8 cellular contexts compared by ENCODE assay signal in the genomic region with DNA sequence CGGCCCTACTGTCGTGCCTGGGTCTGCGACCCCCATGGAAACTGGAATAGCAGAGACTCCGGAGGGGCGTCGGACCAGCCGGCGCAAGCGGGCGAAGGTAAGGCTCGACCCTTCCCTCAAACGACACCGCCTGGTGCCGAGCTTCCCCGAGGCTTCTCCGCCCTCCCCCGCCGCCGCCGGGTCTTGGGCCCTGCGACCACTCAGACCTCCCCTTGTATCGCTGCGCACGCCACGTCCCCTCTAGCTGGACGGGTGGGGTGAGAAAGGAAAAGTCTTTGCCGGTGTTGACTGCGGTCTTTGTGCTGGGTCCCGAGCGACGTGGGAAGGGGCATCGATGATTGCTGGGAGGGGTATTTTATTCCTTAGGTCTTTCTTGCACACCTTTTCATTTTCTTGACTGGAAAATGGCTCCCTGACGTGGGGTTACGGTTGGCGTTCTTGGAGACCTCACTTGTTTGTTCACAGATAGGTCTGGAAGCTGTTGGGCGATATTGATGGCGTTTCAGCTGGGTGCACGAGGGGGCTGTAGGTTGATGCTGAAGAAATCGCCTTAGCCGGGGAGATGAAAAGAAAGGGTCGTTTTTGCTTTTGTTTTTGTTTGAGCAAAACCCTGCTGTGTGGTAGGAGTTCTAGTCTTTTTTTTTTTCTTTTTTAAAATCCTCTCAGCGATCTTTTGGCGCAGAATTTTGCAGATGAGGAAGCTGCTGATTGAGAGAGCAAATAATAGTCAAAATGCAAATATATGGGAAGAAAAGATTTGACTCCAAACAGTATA. TPM values are rescaled to one million over a fixed set of nuclear protein-coding genes. Genes with fewer than 3 reads are reported as not detected.
DNase-seq lines count a peak whose midpoint lies in the region; ATAC-seq, FAIRE-seq and TF ChIP-seq lines count a peak whose summit lies in the region.

No MANE protein-coding gene starts in this region.

- H3K36me3 Mint-ChIP-seq in activated CD8-positive, alpha-beta T cell treated with anti-CD3 and anti-CD28 coated beads for 36 hours (ENCODE audit: low read depth), result peaks cover 21% of the 10 kb centered on the region
- peaks cover 13% of the 10 kb centered on the region for H3K36me3 Mint-ChIP-seq in mesothelial cell of epicardium

- H3K27me3 ChIP-seq in H7 (ENCODE audit: control insufficient read depth, insufficient read depth, low read length) (no peaks in the 10 kb centered on the region), MG63 (no peaks in the 10 kb centered on the region), endothelial cell of umbilical vein (ENCODE audit: control insufficient read depth in 2 of 2, insufficient read depth in 2 of 2, low read length in 2 of 2) (no peaks in the 10 kb centered on the region)

- POLR2A ChIA-PET in activated CD8-positive, alpha-beta T cell treated with anti-CD3 and anti-CD28 coated beads for 36 hours (lab: Charles Lee), result interaction anchor here (0.6 to 1.5 kb wide), 4 partner anchors 10 to 149 kb away, joined by 3 to 6 read pairs (median 3); partner anchors contain the start of gene LUZP1
- POLR2A ChIA-PET in endothelial cell of umbilical vein (lab: Charles Lee), result interaction anchor here (0.5 kb wide), 1 partner anchor 130 kb away, joined by 3 read pairs; no protein-coding TSS in a partner anchor

- no peak for TF ChIP-seq CTCF in activated CD8-positive, alpha-beta T cell treated with anti-CD3 and anti-CD28 coated beads for 36 hours (IDR thresholded peaks at IDR 0.05)
- TF ChIP-seq CTCF in endothelial cell of umbilical vein (IDR thresholded peaks at IDR 0.05; ENCODE audit: extremely low read depth in 1 of 2, insufficient read depth in 1 of 2, low read depth in 1 of 2, low read length in 2 of 2), result no peak
- TF ChIP-seq CTCF in mesothelial cell of epicardium (IDR thresholded peaks at IDR 0.05; ENCODE audit: unreplicated experiment), result no peak

- H3K4me3 Mint-ChIP-seq in activated CD8-positive, alpha-beta T cell treated with anti-CD3 and anti-CD28 coated beads for 36 hours, result peak overlapping the region; percentile 93
- H3K4me3 Mint-ChIP-seq in mesothelial cell of epicardium, result peak overlapping the region; percentile 90

- intact Hi-C loops in activated CD8-positive, alpha-beta T cell treated with anti-CD3 and anti-CD28 coated beads for 36 hours (cut with micrococcal nuclease), result no loop called here
- intact Hi-C loops in endothelial cell of umbilical vein (cut with micrococcal nuclease), result loop anchor here (2.0 kb wide), 1 partner anchor 671 kb away; the partner anchor contains the start of gene RPL11

- peak overlapping the region; percentile 51 for H3K27ac ChIP-seq in endothelial cell of umbilical vein (ENCODE audit: insufficient read depth, low read depth, low read length)

- H2AFZ ChIP-seq in endothelial cell of umbilical vein (ENCODE audit: low read depth, low read length), result peak overlapping the region; percentile 73

- peaks cover 6% of the 10 kb centered on the region for H4K20me1 ChIP-seq in endothelial cell of umbilical vein (replicated peaks; ENCODE audit: control insufficient read depth, extremely low read depth, insufficient read depth, low read length)

- H3K4me1 Mint-ChIP-seq in activated CD8-positive, alpha-beta T cell treated with anti-CD3 and anti-CD28 coated beads for 36 hours (ENCODE audit: low read depth), result peaks cover 38% of the 10 kb centered on the region
- H3K4me1 Mint-ChIP-seq in mesothelial cell of epicardium, result peaks cover 20% of the 10 kb centered on the region

- TF ChIP-seq POLR2A in endothelial cell of umbilical vein (IDR thresholded peaks at IDR 0.05; ENCODE audit: low read depth, low read length), result no peak

- H3K27ac Mint-ChIP-seq in activated CD8-positive, alpha-beta T cell treated with anti-CD3 and anti-CD28 coated beads for 36 hours, result peak overlapping the region; percentile 85
- peak overlapping the region; percentile 97 for H3K27ac Mint-ChIP-seq in mesothelial cell of epicardium

- no peaks in the 10 kb centered on the region for H3K27me3 Mint-ChIP-seq in activated CD8-positive, alpha-beta T cell treated with anti-CD3 and anti-CD28 coated beads for 36 hours
- H3K27me3 Mint-ChIP-seq in mesothelial cell of epicardium (ENCODE audit: low read depth), result no peaks in the 10 kb centered on the region

- peaks cover 57% of the 10 kb centered on the region for H3K79me2 ChIP-seq in endothelial cell of umbilical vein (ENCODE audit: control insufficient read depth, insufficient read depth, low read length)

- BruUV-seq in endothelial cell of umbilical vein (replicated peaks; lab: Mats Ljungman, UMichigan), result TSS peak; percentile 23

- H3K9me3 Mint-ChIP-seq in activated CD8-positive, alpha-beta T cell treated with anti-CD3 and anti-CD28 coated beads for 36 hours, result peaks cover 9% of the 10 kb centered on the region
- peaks cover 12% of the 10 kb centered on the region for H3K9me3 Mint-ChIP-seq in mesothelial cell of epicardium

- ATAC-seq in activated CD8-positive, alpha-beta T cell treated with anti-CD3 and anti-CD28 coated beads for 36 hours, result peak; percentile 25

- H3K4me1 ChIP-seq in endothelial cell of umbilical vein (ENCODE audit: control insufficient read depth, extremely low read depth, insufficient read depth, low read length), result peaks cover 8% of the 10 kb centered on the region

- no peaks in the 10 kb centered on the region for H3K9me1 ChIP-seq in endothelial cell of umbilical vein (replicated peaks; ENCODE audit: control insufficient read depth, extremely low read depth, insufficient read depth, low read length)

- peak; percentile 66 for FAIRE-seq in endothelial cell of umbilical vein (lab: Jason Lieb, UNC)

- peak overlapping the region; percentile 93 for H3K9ac ChIP-seq in endothelial cell of umbilical vein (replicated peaks; ENCODE audit: extremely low read depth, insufficient read depth, low read length)

- dilution Hi-C loops in endothelial cell of umbilical vein (cut with MboI; ENCODE audit: extremely low pct_ligation_motif_present, low sequenced_read_pairs), result no loop called here

- H3K9me3 ChIP-seq in MG63 (no peaks in the 10 kb centered on the region; the same call in 1 of the 2 replicates), endothelial cell of umbilical vein (replicated peaks; ENCODE audit: control insufficient read depth, insufficient read depth, low read length) (no peaks in the 10 kb centered on the region)

- CTCF ChIA-PET in activated CD8-positive, alpha-beta T cell treated with anti-CD3 and anti-CD28 coated beads for 36 hours (lab: Charles Lee), result interaction anchor here (1.0 to 2.3 kb wide), 2 partner anchors 18 to 164 kb away, joined by 3 to 11 read pairs; no protein-coding TSS in a partner anchor
- CTCF ChIA-PET in endothelial cell of umbilical vein (lab: Charles Lee), result interaction anchor here (0.6 to 1.4 kb wide), 7 partner anchors 10 to 276 kb away, joined by 3 to 5 read pairs (median 4); no protein-coding TSS in a partner anchor

- DNase-seq in H7, result peak; percentile 48
- peak; percentile 36 for DNase-seq in MG63
- peak; percentile 39 for DNase-seq in activated CD8-positive, alpha-beta T cell treated with anti-CD3 and anti-CD28 coated beads for 36 hours
- DNase-seq in endothelial cell of umbilical vein (ENCODE audit: low read depth, low spot score), result peak; percentile 70
- DNase-seq in mesothelial cell of epicardium (ENCODE audit: low spot score in 2 of 2, unreplicated experiment in 2 of 2), result peak; percentile 29 to 67
- DNase-seq in superior temporal gyrus (ENCODE audit: extremely low spot score), result peak; percentile 27
- DNase-seq in dedifferentiated amniotic fluid mesenchymal stem cell (ENCODE audit: extremely low spot score), result no peak

- H3K4me3 ChIP-seq in GM08714 (ENCODE audit: low read length) (peak overlapping the region; percentile 73), H7 (ENCODE audit: insufficient read depth, low read depth, low read length) (peak overlapping the region; percentile 99), MG63 (peak overlapping the region; percentile 94), endothelial cell of umbilical vein (replicated peaks in 1 of 3; ENCODE audit: insufficient read depth in 1 of 3, low read depth in 1 of 3, low read length in 3 of 3) (peak overlapping the region; percentile 78 to 93 (median 85))

- H3K36me3 ChIP-seq in H7 (replicated peaks; ENCODE audit: control insufficient read depth, insufficient read depth, low read length), result no peaks in the 10 kb centered on the region
- peaks cover 7% of the 10 kb centered on the region; the same call in 1 of the 2 replicates for H3K36me3 ChIP-seq in MG63
- H3K36me3 ChIP-seq in endothelial cell of umbilical vein (ENCODE audit: control insufficient read depth in 2 of 2, extremely low read depth in 1 of 2, insufficient read depth in 2 of 2, low read length in 2 of 2), result no peaks in the 10 kb centered on the region

- peak overlapping the region; percentile 96 for H3K4me2 ChIP-seq in endothelial cell of umbilical vein (ENCODE audit: insufficient read depth, low read length)

RNA-seq across cellular contexts. Expression of gene KDM1A, which starts 0.8 kb away (rescaled TPM):
- total RNA-seq in H7 (2014; rRNA removed; shearing (Covaris generic)), result 468 and 490 TPM in 2 replicates
- 138 and 140 TPM in 2 replicates for total RNA-seq in MG63 (2014; rRNA removed; shearing (Covaris generic); ENCODE audit: low replicate concordance)
- 10 to 100 TPM; 75.2 to 77.7 TPM for total RNA-seq in activated CD8-positive, alpha-beta T cell treated with anti-CD3 and anti-CD28 coated beads for 36 hours
- total RNA-seq in endothelial cell of umbilical vein, result 105 and 111 TPM in 2 replicates
- polyA plus RNA-seq in endothelial cell of umbilical vein, result 79.3 and 111 TPM in 2 replicates
- polyA plus RNA-seq in endothelial cell of umbilical vein (2011; cell fraction: cytosol; rRNA removed), result 84.3 and 94.3 TPM in 2 replicates
- 121 and 154 TPM in 2 replicates for polyA plus RNA-seq in endothelial cell of umbilical vein (2011; cell fraction: nucleus; rRNA removed)
- polyA plus RNA-seq in endothelial cell of umbilical vein (2012), result 77.8 and 109 TPM in 2 replicates
- 130 and 135 TPM in 2 replicates for polyA minus RNA-seq in endothelial cell of umbilical vein
- polyA minus RNA-seq in endothelial cell of umbilical vein (2011; cell fraction: cytosol; rRNA and poly(A)+ RNA removed), result 47.1 TPM
- polyA minus RNA-seq in endothelial cell of umbilical vein (2011; cell fraction: nucleus; rRNA and poly(A)+ RNA removed), result 40.2 and 49.8 TPM in 2 replicates
- total RNA-seq in mesothelial cell of epicardium, result 164 to 168 TPM (median 165 TPM) in 3 replicates

RNA-seq across cellular contexts. Expression of gene TEX46, which starts 4.4 kb away (rescaled TPM):
- 0.52 TPM in 1 of 2 replicates, not detected in the other for total RNA-seq in H7 (2014; rRNA removed; shearing (Covaris generic))
- not detected in 2 replicates for total RNA-seq in MG63 (2014; rRNA removed; shearing (Covaris generic); ENCODE audit: low replicate concordance)
- not detected for total RNA-seq in activated CD8-positive, alpha-beta T cell treated with anti-CD3 and anti-CD28 coated beads for 36 hours
- total RNA-seq in endothelial cell of umbilical vein (not detected in 2 replicates), mesothelial cell of epicardium (0.54 TPM in 1 of 3 replicates, not detected in the others)
- not detected in 2 replicates for polyA plus RNA-seq in endothelial cell of umbilical vein
- polyA plus RNA-seq in endothelial cell of umbilical vein (2011; cell fraction: cytosol; rRNA removed), result not detected in 2 replicates
- not detected in 2 replicates for polyA plus RNA-seq in endothelial cell of umbilical vein (2011; cell fraction: nucleus; rRNA removed)
- not detected in 2 replicates for polyA plus RNA-seq in endothelial cell of umbilical vein (2012)
- polyA minus RNA-seq in endothelial cell of umbilical vein, result not detected in 2 replicates
- not detected for polyA minus RNA-seq in endothelial cell of umbilical vein (2011; cell fraction: cytosol; rRNA and poly(A)+ RNA removed)
- polyA minus RNA-seq in endothelial cell of umbilical vein (2011; cell fraction: nucleus; rRNA and poly(A)+ RNA removed), result not detected in 2 replicates

RNA-seq across cellular contexts. Expression of gene LACTBL1, which starts 47.4 kb away (rescaled TPM):
- 0.74 TPM in 1 of 2 replicates, not detected in the other for total RNA-seq in H7 (2014; rRNA removed; shearing (Covaris generic))
- total RNA-seq in MG63 (2014; rRNA removed; shearing (Covaris generic); ENCODE audit: low replicate concordance), result not detected in 2 replicates
- not detected for total RNA-seq in activated CD8-positive, alpha-beta T cell treated with anti-CD3 and anti-CD28 coated beads for 36 hours
- total RNA-seq in endothelial cell of umbilical vein (not detected in 2 replicates), mesothelial cell of epicardium (not detected in 3 replicates)
- not detected in 2 replicates for polyA plus RNA-seq in endothelial cell of umbilical vein
- not detected in 2 replicates for polyA plus RNA-seq in endothelial cell of umbilical vein (2011; cell fraction: cytosol; rRNA removed)
- polyA plus RNA-seq in endothelial cell of umbilical vein (2011; cell fraction: nucleus; rRNA removed), result not detected in 2 replicates
- polyA plus RNA-seq in endothelial cell of umbilical vein (2012), result not detected in 2 replicates
- not detected in 2 replicates for polyA minus RNA-seq in endothelial cell of umbilical vein
- not detected for polyA minus RNA-seq in endothelial cell of umbilical vein (2011; cell fraction: cytosol; rRNA and poly(A)+ RNA removed)
- polyA minus RNA-seq in endothelial cell of umbilical vein (2011; cell fraction: nucleus; rRNA and poly(A)+ RNA removed), result not detected in 2 replicates
